ENCODE assay signal across 1 cellular context in the genomic region with DNA sequence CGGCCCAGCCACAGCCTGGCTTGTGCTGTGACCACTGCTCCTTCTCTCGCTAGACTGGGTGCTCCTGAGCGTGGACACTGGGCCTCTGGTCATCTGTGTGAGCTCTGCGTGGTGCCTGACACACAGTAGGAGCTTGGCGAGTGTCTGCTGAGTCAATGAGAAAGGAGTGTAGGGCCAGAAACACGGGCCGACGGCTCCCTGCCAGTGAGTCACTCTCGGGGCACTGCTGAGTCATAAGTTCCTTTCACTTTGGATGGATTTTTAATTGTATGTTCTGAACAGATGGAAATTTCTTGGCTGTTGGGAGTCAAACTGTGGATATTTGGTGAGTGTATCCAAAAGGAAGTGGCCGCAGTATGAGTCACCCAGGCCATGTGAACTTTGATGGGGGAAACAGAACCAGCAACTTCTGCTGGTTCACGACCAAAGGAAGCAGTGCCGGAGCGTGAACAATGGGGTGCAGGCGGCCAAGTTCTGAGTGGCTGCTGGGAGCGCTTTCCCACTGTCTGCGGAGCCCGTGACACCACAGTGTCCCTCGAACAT.
TF ChIP-seq lines count a peak whose summit lies in the region.

No MANE protein-coding gene starts in this region.

TF ChIP-seq in HepG2, 621 proteins besides CTCF, POLR2A, EP300 and RAD21 (continued from another document and continues in another):
- TF ChIP-seq, protein P1, sequence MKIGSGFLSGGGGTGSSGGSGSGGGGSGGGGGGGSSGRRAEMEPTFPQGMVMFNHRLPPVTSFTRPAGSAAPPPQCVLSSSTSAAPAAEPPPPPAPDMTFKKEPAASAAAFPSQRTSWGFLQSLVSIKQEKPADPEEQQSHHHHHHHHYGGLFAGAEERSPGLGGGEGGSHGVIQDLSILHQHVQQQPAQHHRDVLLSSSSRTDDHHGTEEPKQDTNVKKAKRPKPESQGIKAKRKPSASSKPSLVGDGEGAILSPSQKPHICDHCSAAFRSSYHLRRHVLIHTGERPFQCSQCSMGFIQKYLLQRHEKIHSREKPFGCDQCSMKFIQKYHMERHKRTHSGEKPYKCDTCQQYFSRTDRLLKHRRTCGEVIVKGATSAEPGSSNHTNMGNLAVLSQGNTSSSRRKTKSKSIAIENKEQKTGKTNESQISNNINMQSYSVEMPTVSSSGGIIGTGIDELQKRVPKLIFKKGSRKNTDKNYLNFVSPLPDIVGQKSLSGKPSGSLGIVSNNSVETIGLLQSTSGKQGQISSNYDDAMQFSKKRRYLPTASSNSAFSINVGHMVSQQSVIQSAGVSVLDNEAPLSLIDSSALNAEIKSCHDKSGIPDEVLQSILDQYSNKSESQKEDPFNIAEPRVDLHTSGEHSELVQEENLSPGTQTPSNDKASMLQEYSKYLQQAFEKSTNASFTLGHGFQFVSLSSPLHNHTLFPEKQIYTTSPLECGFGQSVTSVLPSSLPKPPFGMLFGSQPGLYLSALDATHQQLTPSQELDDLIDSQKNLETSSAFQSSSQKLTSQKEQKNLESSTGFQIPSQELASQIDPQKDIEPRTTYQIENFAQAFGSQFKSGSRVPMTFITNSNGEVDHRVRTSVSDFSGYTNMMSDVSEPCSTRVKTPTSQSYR (CRISPR knock-in tag; IDR thresholded peaks at IDR 0.05; ENCODE audit: borderline replicate concordance), result no peak
- TF ChIP-seq ATM (IDR thresholded peaks at IDR 0.05; ENCODE audit: borderline replicate concordance), result no peak
- TF ChIP-seq ZNF782 (CRISPR knock-in tag; IDR thresholded peaks at IDR 0.05; ENCODE audit: borderline replicate concordance), result no peak
- no peak for TF ChIP-seq ZNF792 (CRISPR knock-in tag; IDR thresholded peaks at IDR 0.05)
- no peak for TF ChIP-seq ATF7 (IDR thresholded peaks at IDR 0.05)
- TF ChIP-seq ATF7 (CRISPR knock-in tag; IDR thresholded peaks at IDR 0.05), result no peak
- no peak for TF ChIP-seq IKZF4 (CRISPR knock-in tag; IDR thresholded peaks at IDR 0.05; ENCODE audit: borderline replicate concordance, low read depth, not compliant biosample characterization)
- TF ChIP-seq ZMYM3 (CRISPR knock-in tag; IDR thresholded peaks at IDR 0.05), result no peak
- TF ChIP-seq ZNF768 (CRISPR knock-in tag; IDR thresholded peaks at IDR 0.05), result 0 out of 2 replicates have a peak, but pooled peaks have one; percentile 8
- no peak for TF ChIP-seq ZFP41 (CRISPR knock-in tag; IDR thresholded peaks at IDR 0.05; ENCODE audit: borderline replicate concordance)
- TF ChIP-seq, protein P2, sequence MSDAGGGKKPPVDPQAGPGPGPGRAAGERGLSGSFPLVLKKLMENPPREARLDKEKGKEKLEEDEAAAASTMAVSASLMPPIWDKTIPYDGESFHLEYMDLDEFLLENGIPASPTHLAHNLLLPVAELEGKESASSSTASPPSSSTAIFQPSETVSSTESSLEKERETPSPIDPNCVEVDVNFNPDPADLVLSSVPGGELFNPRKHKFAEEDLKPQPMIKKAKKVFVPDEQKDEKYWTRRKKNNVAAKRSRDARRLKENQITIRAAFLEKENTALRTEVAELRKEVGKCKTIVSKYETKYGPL (CRISPR knock-in tag; IDR thresholded peaks at IDR 0.05), result no peak
- no peak for TF ChIP-seq SP4 (CRISPR knock-in tag; IDR thresholded peaks at IDR 0.05)
- no peak for TF ChIP-seq NBN (conservative IDR thresholded peaks at IDR 0.05)
- peak; percentile 38; the same call in 1 of the 2 replicates for TF ChIP-seq RXRA (CRISPR knock-in tag; IDR thresholded peaks at IDR 0.05)
- TF ChIP-seq SUZ12 (IDR thresholded peaks at IDR 0.05; ENCODE audit: low read depth, low read length), result no peak
- TF ChIP-seq ZNF709 (CRISPR knock-in tag; IDR thresholded peaks at IDR 0.05), result no peak
- TF ChIP-seq RARG (CRISPR knock-in tag; IDR thresholded peaks at IDR 0.05; ENCODE audit: low read depth), result no peak
- TF ChIP-seq ARHGAP35 (CRISPR knock-in tag; IDR thresholded peaks at IDR 0.05; ENCODE audit: borderline replicate concordance), result no peak
- TF ChIP-seq, protein P3, sequence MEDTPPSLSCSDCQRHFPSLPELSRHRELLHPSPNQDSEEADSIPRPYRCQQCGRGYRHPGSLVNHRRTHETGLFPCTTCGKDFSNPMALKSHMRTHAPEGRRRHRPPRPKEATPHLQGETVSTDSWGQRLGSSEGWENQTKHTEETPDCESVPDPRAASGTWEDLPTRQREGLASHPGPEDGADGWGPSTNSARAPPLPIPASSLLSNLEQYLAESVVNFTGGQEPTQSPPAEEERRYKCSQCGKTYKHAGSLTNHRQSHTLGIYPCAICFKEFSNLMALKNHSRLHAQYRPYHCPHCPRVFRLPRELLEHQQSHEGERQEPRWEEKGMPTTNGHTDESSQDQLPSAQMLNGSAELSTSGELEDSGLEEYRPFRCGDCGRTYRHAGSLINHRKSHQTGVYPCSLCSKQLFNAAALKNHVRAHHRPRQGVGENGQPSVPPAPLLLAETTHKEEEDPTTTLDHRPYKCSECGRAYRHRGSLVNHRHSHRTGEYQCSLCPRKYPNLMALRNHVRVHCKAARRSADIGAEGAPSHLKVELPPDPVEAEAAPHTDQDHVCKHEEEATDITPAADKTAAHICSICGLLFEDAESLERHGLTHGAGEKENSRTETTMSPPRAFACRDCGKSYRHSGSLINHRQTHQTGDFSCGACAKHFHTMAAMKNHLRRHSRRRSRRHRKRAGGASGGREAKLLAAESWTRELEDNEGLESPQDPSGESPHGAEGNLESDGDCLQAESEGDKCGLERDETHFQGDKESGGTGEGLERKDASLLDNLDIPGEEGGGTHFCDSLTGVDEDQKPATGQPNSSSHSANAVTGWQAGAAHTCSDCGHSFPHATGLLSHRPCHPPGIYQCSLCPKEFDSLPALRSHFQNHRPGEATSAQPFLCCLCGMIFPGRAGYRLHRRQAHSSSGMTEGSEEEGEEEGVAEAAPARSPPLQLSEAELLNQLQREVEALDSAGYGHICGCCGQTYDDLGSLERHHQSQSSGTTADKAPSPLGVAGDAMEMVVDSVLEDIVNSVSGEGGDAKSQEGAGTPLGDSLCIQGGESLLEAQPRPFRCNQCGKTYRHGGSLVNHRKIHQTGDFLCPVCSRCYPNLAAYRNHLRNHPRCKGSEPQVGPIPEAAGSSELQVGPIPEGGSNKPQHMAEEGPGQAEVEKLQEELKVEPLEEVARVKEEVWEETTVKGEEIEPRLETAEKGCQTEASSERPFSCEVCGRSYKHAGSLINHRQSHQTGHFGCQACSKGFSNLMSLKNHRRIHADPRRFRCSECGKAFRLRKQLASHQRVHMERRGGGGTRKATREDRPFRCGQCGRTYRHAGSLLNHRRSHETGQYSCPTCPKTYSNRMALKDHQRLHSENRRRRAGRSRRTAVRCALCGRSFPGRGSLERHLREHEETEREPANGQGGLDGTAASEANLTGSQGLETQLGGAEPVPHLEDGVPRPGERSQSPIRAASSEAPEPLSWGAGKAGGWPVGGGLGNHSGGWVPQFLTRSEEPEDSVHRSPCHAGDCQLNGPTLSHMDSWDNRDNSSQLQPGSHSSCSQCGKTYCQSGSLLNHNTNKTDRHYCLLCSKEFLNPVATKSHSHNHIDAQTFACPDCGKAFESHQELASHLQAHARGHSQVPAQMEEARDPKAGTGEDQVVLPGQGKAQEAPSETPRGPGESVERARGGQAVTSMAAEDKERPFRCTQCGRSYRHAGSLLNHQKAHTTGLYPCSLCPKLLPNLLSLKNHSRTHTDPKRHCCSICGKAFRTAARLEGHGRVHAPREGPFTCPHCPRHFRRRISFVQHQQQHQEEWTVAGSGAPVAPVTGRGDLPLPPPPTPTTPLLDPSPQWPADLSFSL (CRISPR knock-in tag; IDR thresholded peaks at IDR 0.05), result no peak
- TF ChIP-seq, protein P4, sequence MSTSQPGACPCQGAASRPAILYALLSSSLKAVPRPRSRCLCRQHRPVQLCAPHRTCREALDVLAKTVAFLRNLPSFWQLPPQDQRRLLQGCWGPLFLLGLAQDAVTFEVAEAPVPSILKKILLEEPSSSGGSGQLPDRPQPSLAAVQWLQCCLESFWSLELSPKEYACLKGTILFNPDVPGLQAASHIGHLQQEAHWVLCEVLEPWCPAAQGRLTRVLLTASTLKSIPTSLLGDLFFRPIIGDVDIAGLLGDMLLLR (CRISPR knock-in tag; IDR thresholded peaks at IDR 0.05), result no peak
- peak; percentile 51; the same call in 1 of the 2 replicates for TF ChIP-seq FOSL1 (CRISPR knock-in tag; IDR thresholded peaks at IDR 0.05; ENCODE audit: borderline replicate concordance)
- TF ChIP-seq ELF3 (CRISPR knock-in tag; IDR thresholded peaks at IDR 0.05), result peak; percentile 82
- TF ChIP-seq, protein P5, sequence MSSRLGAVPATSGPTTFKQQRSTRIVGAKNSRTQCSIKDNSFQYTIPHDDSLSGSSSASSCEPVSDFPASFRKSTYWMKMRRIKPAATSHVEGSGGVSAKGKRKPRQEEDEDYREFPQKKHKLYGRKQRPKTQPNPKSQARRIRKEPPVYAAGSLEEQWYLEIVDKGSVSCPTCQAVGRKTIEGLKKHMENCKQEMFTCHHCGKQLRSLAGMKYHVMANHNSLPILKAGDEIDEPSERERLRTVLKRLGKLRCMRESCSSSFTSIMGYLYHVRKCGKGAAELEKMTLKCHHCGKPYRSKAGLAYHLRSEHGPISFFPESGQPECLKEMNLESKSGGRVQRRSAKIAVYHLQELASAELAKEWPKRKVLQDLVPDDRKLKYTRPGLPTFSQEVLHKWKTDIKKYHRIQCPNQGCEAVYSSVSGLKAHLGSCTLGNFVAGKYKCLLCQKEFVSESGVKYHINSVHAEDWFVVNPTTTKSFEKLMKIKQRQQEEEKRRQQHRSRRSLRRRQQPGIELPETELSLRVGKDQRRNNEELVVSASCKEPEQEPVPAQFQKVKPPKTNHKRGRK (CRISPR knock-in tag; IDR thresholded peaks at IDR 0.05), result no peak
- TF ChIP-seq, protein P6, sequence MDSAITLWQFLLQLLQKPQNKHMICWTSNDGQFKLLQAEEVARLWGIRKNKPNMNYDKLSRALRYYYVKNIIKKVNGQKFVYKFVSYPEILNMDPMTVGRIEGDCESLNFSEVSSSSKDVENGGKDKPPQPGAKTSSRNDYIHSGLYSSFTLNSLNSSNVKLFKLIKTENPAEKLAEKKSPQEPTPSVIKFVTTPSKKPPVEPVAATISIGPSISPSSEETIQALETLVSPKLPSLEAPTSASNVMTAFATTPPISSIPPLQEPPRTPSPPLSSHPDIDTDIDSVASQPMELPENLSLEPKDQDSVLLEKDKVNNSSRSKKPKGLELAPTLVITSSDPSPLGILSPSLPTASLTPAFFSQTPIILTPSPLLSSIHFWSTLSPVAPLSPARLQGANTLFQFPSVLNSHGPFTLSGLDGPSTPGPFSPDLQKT (CRISPR knock-in tag; IDR thresholded peaks at IDR 0.05; ENCODE audit: borderline replicate concordance), result no peak
- TF ChIP-seq SAP130 (CRISPR knock-in tag; IDR thresholded peaks at IDR 0.05; ENCODE audit: low read depth), result peak; percentile 62
- TF ChIP-seq PHB2 (IDR thresholded peaks at IDR 0.05; ENCODE audit: partially characterized antibody), result no peak
- TF ChIP-seq SOX6 (IDR thresholded peaks at IDR 0.05), result no peak
- TF ChIP-seq SOX6 (CRISPR knock-in tag; IDR thresholded peaks at IDR 0.05), result no peak; the same call in 1 of the 2 replicates
- TF ChIP-seq, protein P7, sequence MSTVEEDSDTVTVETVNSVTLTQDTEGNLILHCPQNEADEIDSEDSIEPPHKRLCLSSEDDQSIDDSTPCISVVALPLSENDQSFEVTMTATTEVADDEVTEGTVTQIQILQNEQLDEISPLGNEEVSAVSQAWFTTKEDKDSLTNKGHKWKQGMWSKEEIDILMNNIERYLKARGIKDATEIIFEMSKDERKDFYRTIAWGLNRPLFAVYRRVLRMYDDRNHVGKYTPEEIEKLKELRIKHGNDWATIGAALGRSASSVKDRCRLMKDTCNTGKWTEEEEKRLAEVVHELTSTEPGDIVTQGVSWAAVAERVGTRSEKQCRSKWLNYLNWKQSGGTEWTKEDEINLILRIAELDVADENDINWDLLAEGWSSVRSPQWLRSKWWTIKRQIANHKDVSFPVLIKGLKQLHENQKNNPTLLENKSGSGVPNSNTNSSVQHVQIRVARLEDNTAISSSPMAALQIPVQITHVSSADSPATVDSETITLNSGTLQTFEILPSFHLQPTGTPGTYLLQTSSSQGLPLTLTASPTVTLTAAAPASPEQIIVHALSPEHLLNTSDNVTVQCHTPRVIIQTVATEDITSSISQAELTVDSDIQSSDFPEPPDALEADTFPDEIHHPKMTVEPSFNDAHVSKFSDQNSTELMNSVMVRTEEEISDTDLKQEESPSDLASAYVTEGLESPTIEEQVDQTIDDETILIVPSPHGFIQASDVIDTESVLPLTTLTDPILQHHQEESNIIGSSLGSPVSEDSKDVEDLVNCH (CRISPR knock-in tag; IDR thresholded peaks at IDR 0.05), result no peak
- TF ChIP-seq CHCHD3 (CRISPR knock-in tag; IDR thresholded peaks at IDR 0.05), result no peak
- TF ChIP-seq, protein P8, sequence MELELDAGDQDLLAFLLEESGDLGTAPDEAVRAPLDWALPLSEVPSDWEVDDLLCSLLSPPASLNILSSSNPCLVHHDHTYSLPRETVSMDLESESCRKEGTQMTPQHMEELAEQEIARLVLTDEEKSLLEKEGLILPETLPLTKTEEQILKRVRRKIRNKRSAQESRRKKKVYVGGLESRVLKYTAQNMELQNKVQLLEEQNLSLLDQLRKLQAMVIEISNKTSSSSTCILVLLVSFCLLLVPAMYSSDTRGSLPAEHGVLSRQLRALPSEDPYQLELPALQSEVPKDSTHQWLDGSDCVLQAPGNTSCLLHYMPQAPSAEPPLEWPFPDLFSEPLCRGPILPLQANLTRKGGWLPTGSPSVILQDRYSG (CRISPR knock-in tag; IDR thresholded peaks at IDR 0.05), result no peak
- TF ChIP-seq FOSL2 (CRISPR knock-in tag; IDR thresholded peaks at IDR 0.05), result peak; percentile 96; the same call in 1 of the 2 replicates
- peak; percentile 51; the same call in 1 of the 2 replicates for TF ChIP-seq NFE2L2 (IDR thresholded peaks at IDR 0.05; ENCODE audit: low read length)
- no peak; the same call in 1 of the 2 replicates for TF ChIP-seq ZNF335 (CRISPR knock-in tag; IDR thresholded peaks at IDR 0.05)
- TF ChIP-seq, protein P9, sequence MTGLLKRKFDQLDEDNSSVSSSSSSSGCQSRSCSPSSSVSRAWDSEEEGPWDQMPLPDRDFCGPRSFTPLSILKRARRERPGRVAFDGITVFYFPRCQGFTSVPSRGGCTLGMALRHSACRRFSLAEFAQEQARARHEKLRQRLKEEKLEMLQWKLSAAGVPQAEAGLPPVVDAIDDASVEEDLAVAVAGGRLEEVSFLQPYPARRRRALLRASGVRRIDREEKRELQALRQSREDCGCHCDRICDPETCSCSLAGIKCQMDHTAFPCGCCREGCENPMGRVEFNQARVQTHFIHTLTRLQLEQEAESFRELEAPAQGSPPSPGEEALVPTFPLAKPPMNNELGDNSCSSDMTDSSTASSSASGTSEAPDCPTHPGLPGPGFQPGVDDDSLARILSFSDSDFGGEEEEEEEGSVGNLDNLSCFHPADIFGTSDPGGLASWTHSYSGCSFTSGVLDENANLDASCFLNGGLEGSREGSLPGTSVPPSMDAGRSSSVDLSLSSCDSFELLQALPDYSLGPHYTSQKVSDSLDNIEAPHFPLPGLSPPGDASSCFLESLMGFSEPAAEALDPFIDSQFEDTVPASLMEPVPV (CRISPR knock-in tag; IDR thresholded peaks at IDR 0.05), result no peak
- no peak for TF ChIP-seq HNRNPK (IDR thresholded peaks at IDR 0.05; ENCODE audit: low read depth, low read length, poor library complexity, severe bottlenecking)
- no peak for TF ChIP-seq CEBPB (IDR thresholded peaks at IDR 0.05; ENCODE audit: borderline replicate concordance, low read depth, low read length)
- no peak for TF ChIP-seq DPF2 (CRISPR knock-in tag; IDR thresholded peaks at IDR 0.05; ENCODE audit: borderline replicate concordance, low read depth)
- no peak for TF ChIP-seq PRPF4 (IDR thresholded peaks at IDR 0.05; ENCODE audit: low read depth, low read length, poor library complexity, severe bottlenecking)
- no peak for TF ChIP-seq ZNF12 (CRISPR knock-in tag; IDR thresholded peaks at IDR 0.05)
- TF ChIP-seq TCF12 (IDR thresholded peaks at IDR 0.05), result no peak
- no peak for TF ChIP-seq TCF12 (CRISPR knock-in tag; IDR thresholded peaks at IDR 0.05)
- TF ChIP-seq NFKB2 (CRISPR knock-in tag; IDR thresholded peaks at IDR 0.05; ENCODE audit: borderline replicate concordance), result no peak
- TF ChIP-seq, protein P10, sequence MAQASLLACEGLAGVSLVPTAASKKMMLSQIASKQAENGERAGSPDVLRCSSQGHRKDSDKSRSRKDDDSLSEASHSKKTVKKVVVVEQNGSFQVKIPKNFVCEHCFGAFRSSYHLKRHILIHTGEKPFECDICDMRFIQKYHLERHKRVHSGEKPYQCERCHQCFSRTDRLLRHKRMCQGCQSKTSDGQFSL (CRISPR knock-in tag; IDR thresholded peaks at IDR 0.05), result no peak
